8 cellular contexts compared by ENCODE assay signal in genomic region chr17:81833160-81833920, GRCh38. TPM values are rescaled to one million over a fixed set of nuclear protein-coding genes. Genes with fewer than 3 reads are reported as not detected.
DNase-seq lines count a peak whose midpoint lies in the region; ATAC-seq, FAIRE-seq and TF ChIP-seq lines count a peak whose summit lies in the region.

A gene with protein sequence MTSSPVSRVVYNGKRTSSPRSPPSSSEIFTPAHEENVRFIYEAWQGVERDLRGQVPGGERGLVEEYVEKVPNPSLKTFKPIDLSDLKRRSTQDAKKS (minus strand): TSS chr17:81833291. CDS start chr17:81824506, 8,785 bp downstream.

- peaks cover 6% of the 10 kb centered on the region for H3K4me1 ChIP-seq in right cardiac atrium (ENCODE audit: control insufficient read depth, insufficient read depth, low read length)

- no peak for TF ChIP-seq CTCF in GM13976 (IDR thresholded peaks at IDR 0.05; ENCODE audit: borderline replicate concordance, control extremely low read depth, extremely low read depth, insufficient read depth, missing control alignments)

- WGBS in right cardiac atrium = 3% methylated on average over 76 of the region's 76 CpGs

- FAIRE-seq in urothelium cell line (lab: Jason Lieb, UNC) = peak; percentile 98

- intact Hi-C loops in T-helper 2 cell treated with Interferon-gamma antibody and Interleukin-4, amounts not matched to agents 100 ng/mL and 5 ng/mL, for 36 hours (cut with micrococcal nuclease) = loop anchor here (1.0 to 5.0 kb wide), 2 partner anchors 27 to 121 kb away; partner anchors contain the start of genes P4HB and SLC25A10
- intact Hi-C loops in right cardiac atrium (cut with DNase I) = no loop called here

- peak; percentile 99 for DNase-seq in GM13976 (ENCODE audit: low spot score)
- DNase-seq in NCI-H1930 (lab: John Stamatoyannopoulos, UW) = peak; percentile 96 to 97
- DNase-seq in anterior cingulate cortex (lab: John Stamatoyannopoulos, UW) = peak in 57 of 58 donors; percentile 13 to 93 (median 83)
- DNase-seq in right cardiac atrium = peak; percentile 97 to 99 (median 98)
- DNase-seq in pulmonary artery endothelial cell (ENCODE audit: low read depth, low spot score) = peak; percentile 71
- peak; percentile 100 for DNase-seq in urothelium cell line (ENCODE audit: low spot score)

- ATAC-seq in HG02885 (IDR thresholded peaks at IDR 0.05; ENCODE audit: poor library complexity, unreplicated experiment) (peak; percentile 82), right cardiac atrium (peak; percentile 91)

- no peaks in the 10 kb centered on the region for H3K9me3 ChIP-seq in right cardiac atrium (ENCODE audit: control insufficient read depth, low read length)

- H3K27me3 ChIP-seq in right cardiac atrium (ENCODE audit: control insufficient read depth, insufficient read depth) = no peaks in the 10 kb centered on the region

- H3K27ac ChIP-seq in right cardiac atrium (ENCODE audit: low read length) = peak within 1 kb of the TSS; percentile 93

- H3K4me3 ChIP-seq in right cardiac atrium (ENCODE audit: low read length) = peak within 1 kb of the TSS; percentile 94

- in situ Hi-C loops in GM13976 (cut with MboI; ENCODE audit: low sequenced_read_pairs, unreplicated experiment) = no loop called here

RNA-seq across cellular contexts. Expression of the gene that starts here (rescaled TPM):
- 36.5 and 37.3 TPM in 2 replicates for total RNA-seq in T-helper 2 cell treated with Interferon-gamma antibody and Interleukin-4, amounts not matched to agents 100 ng/mL and 5 ng/mL, for 36 hours
- total RNA-seq in right cardiac atrium (100 to 1,000 TPM in 2 of 4 donors, 10 to 100 TPM in 2; 88.1 to 120 (median 96.5) TPM), pulmonary artery endothelial cell (95.8 and 149 TPM in 2 replicates)
- polyA plus RNA-seq in right cardiac atrium = 146 TPM

Comparison
In these comparisons a context has a peak if more than half of its experiments do, and no peak if none do; other contexts are left out.
1. Peak in every context shown above with its lines: DNase-seq, ATAC-seq, H3K4me3 ChIP-seq and H3K27ac ChIP-seq.